ENCODE assay signal across 8 cellular contexts in the genomic region with DNA sequence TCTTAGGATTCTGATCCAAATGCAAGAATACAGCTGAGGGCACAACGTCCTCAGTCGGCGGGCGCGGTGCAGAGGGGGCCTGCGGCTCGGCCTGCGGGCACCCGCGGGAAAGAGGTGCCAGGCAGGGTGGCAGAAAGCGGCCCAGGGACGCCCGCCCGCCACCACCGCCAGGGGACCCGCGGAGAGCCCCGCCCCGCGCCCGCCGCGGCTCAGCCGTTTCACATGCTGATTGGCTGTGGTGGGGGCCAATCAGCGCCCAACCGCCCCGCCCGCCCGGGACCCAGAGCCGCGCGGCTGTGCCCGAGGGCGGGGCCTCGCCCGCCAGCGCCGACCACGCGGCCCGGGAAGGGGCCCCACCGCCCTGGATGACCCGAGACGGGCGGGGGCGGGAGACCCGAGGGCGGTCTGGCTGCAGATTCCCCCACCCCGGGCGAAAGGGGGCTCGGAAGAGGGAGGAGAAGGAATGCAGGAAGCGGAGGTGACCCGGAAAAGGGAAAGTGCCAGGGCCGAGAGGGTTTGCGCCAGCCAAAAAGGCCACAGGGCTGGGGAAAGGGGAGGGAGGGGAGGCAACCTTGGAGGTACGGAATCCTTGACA. TPM values are rescaled to one million over a fixed set of nuclear protein-coding genes. Genes with fewer than 3 reads are reported as not detected.
DNase-seq lines count a peak whose midpoint lies in the region; ATAC-seq and TF ChIP-seq lines count a peak whose summit lies in the region.

No MANE protein-coding gene starts in this region.

- H3K4me3 Mint-ChIP-seq in CD14-positive monocyte: peak overlapping the region; percentile 84 to 91

- peak; percentile 77 for DNase-seq in CD14-positive monocyte (ENCODE audit: low spot score)
- DNase-seq in NCI-H526 treated with DMSO at 0.1 percent for 48 hours (lab: John Stamatoyannopoulos, UW): peak; percentile 71
- DNase-seq in activated CD4-positive, alpha-beta T cell treated with anti-CD3 and anti-CD28 coated beads, Interleukin-2, amount 50 U/mL, for 4 hours: peak; percentile 91 to 93
- peak; percentile 36 to 77 for DNase-seq in dermis microvascular lymphatic vessel endothelial cell (ENCODE audit: low read depth in 2 of 2)
- DNase-seq in lower leg skin (ENCODE audit: low spot score in 2 of 2): peak; percentile 86 to 97
- peak; percentile 75 to 88 (median 84) for DNase-seq in stimulated activated CD4-positive, alpha-beta T cell treated with anti-CD3 and anti-CD28 coated beads, TNF-alpha, amount 100 ng/mL, for 1 hour (ENCODE audit: low read depth in 3 of 3, low spot score in 1 of 3)

- H3K27ac Mint-ChIP-seq in CD14-positive monocyte: peak overlapping the region; percentile 76 to 94 (median 91)

- peaks cover 16% of the 10 kb centered on the region for H3K4me1 Mint-ChIP-seq in CD14-positive monocyte

- peak; percentile 98 for ATAC-seq in GM19324 (IDR thresholded peaks at IDR 0.05; ENCODE audit: low FRiP score, unreplicated experiment)
- ATAC-seq in HG03442 (IDR thresholded peaks at IDR 0.05; ENCODE audit: unreplicated experiment): peak; percentile 97

- peak; percentile 38 for TF ChIP-seq CTCF in CD14-positive monocyte (IDR thresholded peaks at IDR 0.05)
- TF ChIP-seq CTCF in lower leg skin (IDR thresholded peaks at IDR 0.05): no peak

- no peaks in the 10 kb centered on the region for H3K36me3 Mint-ChIP-seq in CD14-positive monocyte

- TF ChIP-seq POLR2A in lower leg skin (IDR thresholded peaks at IDR 0.05): no peak

- H3K4me3 ChIP-seq in lower leg skin (ENCODE audit: low read depth, poor library complexity, severe bottlenecking): peak overlapping the region; percentile 44

- peaks cover 14 to 22% (median 18%) of the 10 kb centered on the region in 3 donors for H3K27me3 Mint-ChIP-seq in CD14-positive monocyte (ENCODE audit: low read depth in 3 of 3)

- WGBS in lower leg skin, 2 donors: 0% methylated on average over 24 to 37 of the region's 56 CpGs

- intact Hi-C loops in CD14-positive monocyte (cut with micrococcal nuclease): loop anchor here in 1 of 2 donors (5.0 kb wide), 1 partner anchor 674 kb away; no protein-coding TSS in a partner anchor
- intact Hi-C loops in lower leg skin (cut with DNase I; ENCODE audit: low total_unique reads): loop anchor here (10.0 kb wide), 1 partner anchor 577 kb away; no protein-coding TSS in a partner anchor

- peaks cover 2 to 11% (median 6%) of the 10 kb centered on the region in 7 donors for H3K9me3 Mint-ChIP-seq in CD14-positive monocyte

RNA-seq across cellular contexts. Expression of gene IRS1, which starts 8.0 kb away (rescaled TPM):
- polyA plus RNA-seq in CD14-positive monocyte: under 1 TPM in 1 of 2 donors, not detected in 1; 0.10 TPM
- total RNA-seq in dermis microvascular lymphatic vessel endothelial cell (under 0.01 TPM in 2 replicates), lower leg skin (10 to 100 TPM; 16.9 to 55.0 (median 25.4) TPM)

RNA-seq across cellular contexts. Expression of gene RHBDD1, which starts 44.3 kb away (rescaled TPM):
- polyA plus RNA-seq in CD14-positive monocyte: 10 to 100 TPM; 15.5 to 19.5 TPM
- 4.6 and 7.3 TPM in 2 replicates for total RNA-seq in dermis microvascular lymphatic vessel endothelial cell
- 10 to 100 TPM in 3 of 4 donors, 1 to 10 TPM in 1; 7.8 to 28.9 (median 18.0) TPM for total RNA-seq in lower leg skin

Comparison
In these comparisons a context has a peak if more than half of its experiments do, and no peak if none do; other contexts are left out.
1. Peak in every context shown above with its lines: DNase-seq, ATAC-seq and H3K4me3 ChIP-seq.
2. RNA of gene IRS1, which starts 8.0 kb away (total RNA-seq): 16.9 to 55.0 TPM in lower leg skin; under 0.01 TPM in dermis microvascular lymphatic vessel endothelial cell; every median in the first group is over 10 times any median in the second.